Comparison of ENCODE assay signal across 27 cellular contexts in the genomic region with DNA sequence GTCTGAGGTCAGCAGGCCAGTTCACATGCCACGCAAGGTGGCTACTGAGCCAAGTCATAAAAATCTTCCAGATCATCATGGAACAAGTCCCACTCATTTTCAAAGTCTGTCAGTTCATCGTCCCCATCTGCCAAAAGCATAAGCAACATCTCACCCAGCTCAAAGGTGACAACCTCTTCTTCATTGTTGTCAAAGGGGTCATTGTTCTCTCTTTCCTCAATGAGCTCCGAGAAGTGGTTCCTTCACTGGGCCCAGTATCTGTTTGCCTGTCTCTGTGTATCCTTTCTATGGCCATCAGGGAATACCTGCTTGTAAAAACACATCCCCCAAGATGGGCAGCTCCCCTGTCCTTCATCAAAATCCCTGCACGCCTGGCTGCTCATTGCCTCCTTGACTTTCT.
"Had no signal": no experiment of that assay in that cellular context is flagged by ENCODE, and none has a peak within 500 bp of the region (broad histone marks: within the 10 kb centered on the region; RNA-seq: fewer than 3 reads in every experiment).

No MANE protein-coding gene starts in this region.

- H3K9me3 ChIP-seq: stomach, suprapubic skin, testis, thoracic aorta, thyroid gland, tibial artery, tibial nerve, transverse colon, upper lobe of left lung, upper lobe of right lung, uterus, vagina had no signal

- H3K27me3 ChIP-seq: testis, thyroid gland, upper lobe of left lung, uterus, vagina had no signal

- H3K4me3 ChIP-seq: stomach, suprapubic skin, testis, thoracic aorta, thyroid gland, tibial artery, tibial nerve, transverse colon, upper lobe of left lung, upper lobe of right lung, uterus, vagina had no signal

- H3K27ac ChIP-seq: stomach, suprapubic skin, testis, thoracic aorta, thyroid gland, tibial artery, tibial nerve, transverse colon, upper lobe of left lung, upper lobe of right lung, uterus, vagina had no signal

- FAIRE-seq: urothelium cell line had no signal

- H3K4me1 ChIP-seq: testis, tibial artery, upper lobe of right lung, uterus, vagina had no signal

- DNase-seq: stimulated activated CD4-positive, alpha-beta T cell treated with anti-CD3 and anti-CD28 coated beads, Interleukin-2, amount 100 ng/mL, for 48 hours; stimulated activated CD4-positive, alpha-beta T cell treated with anti-CD3 and anti-CD28 coated beads, Interleukin-4, amount 100 ng/mL, for 1 hour; stimulated activated CD4-positive, alpha-beta T cell treated with anti-CD3 and anti-CD28 coated beads, Interleukin-4, amount 100 ng/mL, for 24 hours; stimulated activated CD4-positive, alpha-beta T cell treated with anti-CD3 and anti-CD28 coated beads, Interleukin-4, amount 100 ng/mL, for 4 hours; stimulated activated CD8-positive, alpha-beta memory T cell treated with anti-CD3 and anti-CD28 coated beads, Interleukin-4, amount 100 ng/mL, for 48 hours; stimulated activated naive B cell treated with anti-CD40 and anti-IgM and Interleukin-4, amounts not matched to agents 10 μg/mL and 1 μg/mL and 100 μg/mL, for 72 hours; stimulated activated naive CD4-positive, alpha-beta T cell; stimulated activated naive CD4-positive, alpha-beta T cell treated with Interleukin-2 at 50 U/mL for 16 hours; stimulated activated naive CD8-positive, alpha-beta T cell treated with anti-CD3 and anti-CD28 coated beads, Interleukin-15, amount 100 ng/mL, for 72 hours; stimulated activated naive CD8-positive, alpha-beta T cell treated with anti-CD3 and anti-CD28 coated beads, Interleukin-15, Interleukin-2, amounts not matched to agents 100 U/mL and 50 U/mL, for 24 hours; stomach; substantia nigra; testis; thyroid gland; tibial artery; transverse colon; trophoblast cell; upper lobe of left lung; upper lobe of right lung; uterus had no signal

- H3K36me3 ChIP-seq: stomach, suprapubic skin, thoracic aorta, thyroid gland, tibial artery, tibial nerve, transverse colon, upper lobe of left lung, upper lobe of right lung, uterus, vagina had no signal

- ATAC-seq: stimulated activated effector memory CD8-positive, alpha-beta T cell treated with anti-CD3 and anti-CD28 coated beads, Interleukin-12 subunit alpha, Interleukin-12 subunit beta, amount 100 ng/mL, for 72 hours; stimulated activated memory B cell treated with anti-CD40 and anti-IgM and Interleukin-4, amounts not matched to agents 10 μg/mL and 1 μg/mL and 100 μg/mL, for 72 hours; stimulated activated naive B cell treated with anti-CD40 and anti-IgM and Interleukin-4, amounts not matched to agents 10 μg/mL and 1 μg/mL and 100 μg/mL, for 72 hours; stimulated activated naive CD8-positive, alpha-beta T cell treated with anti-CD3 and anti-CD28 coated beads, Interleukin-15, amount 100 ng/mL, for 72 hours; stimulated activated naive CD8-positive, alpha-beta T cell treated with anti-CD3 and anti-CD28 coated beads, Interleukin-15, Interleukin-2, amounts not matched to agents 100 U/mL and 50 U/mL, for 24 hours; upper lobe of right lung had no signal
